In the genomic region with DNA sequence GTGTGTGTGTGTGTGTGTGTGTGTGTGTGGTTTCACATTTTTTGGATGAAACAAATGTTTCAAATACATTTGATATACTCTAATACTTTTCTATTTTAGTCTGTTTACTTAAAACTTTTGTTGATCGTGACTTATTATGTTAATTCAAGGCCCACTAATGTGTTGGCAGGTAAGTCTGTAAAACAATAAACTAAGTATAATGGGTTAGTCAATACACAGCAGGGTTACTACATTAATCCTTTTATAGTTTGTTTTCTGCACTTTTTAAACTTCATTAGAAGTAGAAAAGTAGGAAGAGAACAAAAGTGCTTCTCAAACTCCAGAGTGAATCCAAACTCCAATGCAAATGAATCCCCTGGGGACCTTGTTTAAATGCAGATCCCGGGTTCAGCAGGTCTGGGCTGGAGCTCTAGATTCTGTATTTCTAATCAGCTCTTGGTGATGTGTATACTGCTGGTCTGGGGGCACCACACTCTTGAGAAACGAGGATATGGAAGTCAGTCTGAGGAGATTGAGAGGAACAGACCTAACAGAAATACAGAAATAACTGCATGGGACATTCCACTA, we compare ENCODE assay signal across 1 cellular context.
TF ChIP-seq lines count a peak whose summit lies in the region.

No MANE protein-coding gene starts in this region.

TF ChIP-seq in GM23338, 12 proteins besides CTCF, POLR2A, EP300 and RAD21:
- TF ChIP-seq, protein P1, sequence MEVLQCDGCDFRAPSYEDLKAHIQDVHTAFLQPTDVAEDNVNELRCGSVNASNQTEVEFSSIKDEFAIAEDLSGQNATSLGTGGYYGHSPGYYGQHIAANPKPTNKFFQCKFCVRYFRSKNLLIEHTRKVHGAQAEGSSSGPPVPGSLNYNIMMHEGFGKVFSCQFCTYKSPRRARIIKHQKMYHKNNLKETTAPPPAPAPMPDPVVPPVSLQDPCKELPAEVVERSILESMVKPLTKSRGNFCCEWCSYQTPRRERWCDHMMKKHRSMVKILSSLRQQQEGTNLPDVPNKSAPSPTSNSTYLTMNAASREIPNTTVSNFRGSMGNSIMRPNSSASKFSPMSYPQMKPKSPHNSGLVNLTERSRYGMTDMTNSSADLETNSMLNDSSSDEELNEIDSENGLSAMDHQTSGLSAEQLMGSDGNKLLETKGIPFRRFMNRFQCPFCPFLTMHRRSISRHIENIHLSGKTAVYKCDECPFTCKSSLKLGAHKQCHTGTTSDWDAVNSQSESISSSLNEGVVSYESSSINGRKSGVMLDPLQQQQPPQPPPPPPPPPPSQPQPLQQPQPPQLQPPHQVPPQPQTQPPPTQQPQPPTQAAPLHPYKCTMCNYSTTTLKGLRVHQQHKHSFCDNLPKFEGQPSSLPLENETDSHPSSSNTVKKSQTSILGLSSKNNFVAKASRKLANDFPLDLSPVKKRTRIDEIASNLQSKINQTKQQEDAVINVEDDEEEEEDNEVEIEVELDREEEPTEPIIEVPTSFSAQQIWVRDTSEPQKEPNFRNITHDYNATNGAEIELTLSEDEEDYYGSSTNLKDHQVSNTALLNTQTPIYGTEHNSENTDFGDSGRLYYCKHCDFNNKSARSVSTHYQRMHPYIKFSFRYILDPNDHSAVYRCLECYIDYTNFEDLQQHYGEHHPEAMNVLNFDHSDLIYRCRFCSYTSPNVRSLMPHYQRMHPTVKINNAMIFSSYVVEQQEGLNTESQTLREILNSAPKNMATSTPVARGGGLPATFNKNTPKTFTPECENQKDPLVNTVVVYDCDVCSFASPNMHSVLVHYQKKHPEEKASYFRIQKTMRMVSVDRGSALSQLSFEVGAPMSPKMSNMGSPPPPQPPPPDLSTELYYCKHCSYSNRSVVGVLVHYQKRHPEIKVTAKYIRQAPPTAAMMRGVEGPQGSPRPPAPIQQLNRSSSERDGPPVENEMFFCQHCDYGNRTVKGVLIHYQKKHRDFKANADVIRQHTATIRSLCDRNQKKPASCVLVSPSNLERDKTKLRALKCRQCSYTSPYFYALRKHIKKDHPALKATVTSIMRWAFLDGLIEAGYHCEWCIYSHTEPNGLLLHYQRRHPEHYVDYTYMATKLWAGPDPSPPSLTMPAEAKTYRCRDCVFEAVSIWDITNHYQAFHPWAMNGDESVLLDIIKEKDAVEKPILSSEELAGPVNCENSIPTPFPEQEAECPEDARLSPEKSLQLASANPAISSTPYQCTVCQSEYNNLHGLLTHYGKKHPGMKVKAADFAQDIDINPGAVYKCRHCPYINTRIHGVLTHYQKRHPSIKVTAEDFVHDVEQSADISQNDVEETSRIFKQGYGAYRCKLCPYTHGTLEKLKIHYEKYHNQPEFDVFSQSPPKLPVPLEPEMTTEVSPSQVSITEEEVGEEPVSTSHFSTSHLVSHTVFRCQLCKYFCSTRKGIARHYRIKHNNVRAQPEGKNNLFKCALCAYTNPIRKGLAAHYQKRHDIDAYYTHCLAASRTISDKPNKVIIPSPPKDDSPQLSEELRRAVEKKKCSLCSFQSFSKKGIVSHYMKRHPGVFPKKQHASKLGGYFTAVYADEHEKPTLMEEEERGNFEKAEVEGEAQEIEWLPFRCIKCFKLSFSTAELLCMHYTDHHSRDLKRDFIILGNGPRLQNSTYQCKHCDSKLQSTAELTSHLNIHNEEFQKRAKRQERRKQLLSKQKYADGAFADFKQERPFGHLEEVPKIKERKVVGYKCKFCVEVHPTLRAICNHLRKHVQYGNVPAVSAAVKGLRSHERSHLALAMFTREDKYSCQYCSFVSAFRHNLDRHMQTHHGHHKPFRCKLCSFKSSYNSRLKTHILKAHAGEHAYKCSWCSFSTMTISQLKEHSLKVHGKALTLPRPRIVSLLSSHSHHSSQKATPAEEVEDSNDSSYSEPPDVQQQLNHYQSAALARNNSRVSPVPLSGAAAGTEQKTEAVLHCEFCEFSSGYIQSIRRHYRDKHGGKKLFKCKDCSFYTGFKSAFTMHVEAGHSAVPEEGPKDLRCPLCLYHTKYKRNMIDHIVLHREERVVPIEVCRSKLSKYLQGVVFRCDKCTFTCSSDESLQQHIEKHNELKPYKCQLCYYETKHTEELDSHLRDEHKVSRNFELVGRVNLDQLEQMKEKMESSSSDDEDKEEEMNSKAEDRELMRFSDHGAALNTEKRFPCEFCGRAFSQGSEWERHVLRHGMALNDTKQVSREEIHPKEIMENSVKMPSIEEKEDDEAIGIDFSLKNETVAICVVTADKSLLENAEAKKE (CRISPR knock-in tag; IDR thresholded peaks at IDR 0.05): peak; percentile 69; the same call in 1 of the 2 replicates
- TF ChIP-seq, protein P2, sequence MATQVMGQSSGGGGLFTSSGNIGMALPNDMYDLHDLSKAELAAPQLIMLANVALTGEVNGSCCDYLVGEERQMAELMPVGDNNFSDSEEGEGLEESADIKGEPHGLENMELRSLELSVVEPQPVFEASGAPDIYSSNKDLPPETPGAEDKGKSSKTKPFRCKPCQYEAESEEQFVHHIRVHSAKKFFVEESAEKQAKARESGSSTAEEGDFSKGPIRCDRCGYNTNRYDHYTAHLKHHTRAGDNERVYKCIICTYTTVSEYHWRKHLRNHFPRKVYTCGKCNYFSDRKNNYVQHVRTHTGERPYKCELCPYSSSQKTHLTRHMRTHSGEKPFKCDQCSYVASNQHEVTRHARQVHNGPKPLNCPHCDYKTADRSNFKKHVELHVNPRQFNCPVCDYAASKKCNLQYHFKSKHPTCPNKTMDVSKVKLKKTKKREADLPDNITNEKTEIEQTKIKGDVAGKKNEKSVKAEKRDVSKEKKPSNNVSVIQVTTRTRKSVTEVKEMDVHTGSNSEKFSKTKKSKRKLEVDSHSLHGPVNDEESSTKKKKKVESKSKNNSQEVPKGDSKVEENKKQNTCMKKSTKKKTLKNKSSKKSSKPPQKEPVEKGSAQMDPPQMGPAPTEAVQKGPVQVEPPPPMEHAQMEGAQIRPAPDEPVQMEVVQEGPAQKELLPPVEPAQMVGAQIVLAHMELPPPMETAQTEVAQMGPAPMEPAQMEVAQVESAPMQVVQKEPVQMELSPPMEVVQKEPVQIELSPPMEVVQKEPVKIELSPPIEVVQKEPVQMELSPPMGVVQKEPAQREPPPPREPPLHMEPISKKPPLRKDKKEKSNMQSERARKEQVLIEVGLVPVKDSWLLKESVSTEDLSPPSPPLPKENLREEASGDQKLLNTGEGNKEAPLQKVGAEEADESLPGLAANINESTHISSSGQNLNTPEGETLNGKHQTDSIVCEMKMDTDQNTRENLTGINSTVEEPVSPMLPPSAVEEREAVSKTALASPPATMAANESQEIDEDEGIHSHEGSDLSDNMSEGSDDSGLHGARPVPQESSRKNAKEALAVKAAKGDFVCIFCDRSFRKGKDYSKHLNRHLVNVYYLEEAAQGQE (IDR thresholded peaks at IDR 0.05; ENCODE audit: unreplicated experiment): no peak
- peak; percentile 90 for TF ChIP-seq NANOG (IDR thresholded peaks at IDR 0.05; ENCODE audit: borderline replicate concordance)
- TF ChIP-seq ZNF114 (CRISPR knock-in tag; IDR thresholded peaks at IDR 0.05): no peak
- TF ChIP-seq CREB1 (CRISPR knock-in tag; IDR thresholded peaks at IDR 0.05; ENCODE audit: low read depth): no peak
- TF ChIP-seq, protein P3, sequence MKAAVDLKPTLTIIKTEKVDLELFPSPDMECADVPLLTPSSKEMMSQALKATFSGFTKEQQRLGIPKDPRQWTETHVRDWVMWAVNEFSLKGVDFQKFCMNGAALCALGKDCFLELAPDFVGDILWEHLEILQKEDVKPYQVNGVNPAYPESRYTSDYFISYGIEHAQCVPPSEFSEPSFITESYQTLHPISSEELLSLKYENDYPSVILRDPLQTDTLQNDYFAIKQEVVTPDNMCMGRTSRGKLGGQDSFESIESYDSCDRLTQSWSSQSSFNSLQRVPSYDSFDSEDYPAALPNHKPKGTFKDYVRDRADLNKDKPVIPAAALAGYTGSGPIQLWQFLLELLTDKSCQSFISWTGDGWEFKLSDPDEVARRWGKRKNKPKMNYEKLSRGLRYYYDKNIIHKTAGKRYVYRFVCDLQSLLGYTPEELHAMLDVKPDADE (IDR thresholded peaks at IDR 0.05): no peak
- TF ChIP-seq EZH2phosphoT487 (IDR thresholded peaks at IDR 0.05; ENCODE audit: unreplicated experiment): no peak
- TF ChIP-seq EZH2 (IDR thresholded peaks at IDR 0.05; ENCODE audit: low read depth, unreplicated experiment): no peak
